In genomic region chr2:197356136-197356535, GRCh38 we compare ENCODE assay signal across 10 cellular contexts. TPM values are rescaled to one million over a fixed set of nuclear protein-coding genes. Genes with fewer than 3 reads are reported as not detected.
DNase-seq lines count a peak whose midpoint lies in the region; ATAC-seq and TF ChIP-seq lines count a peak whose summit lies in the region.
"Had no signal": no experiment of that assay in that cellular context is flagged by ENCODE, and none has a peak within 500 bp of the region (broad histone marks: within the 10 kb centered on the region; RNA-seq: fewer than 3 reads in every experiment).

No MANE protein-coding gene starts in this region.

- no peak overlapping the region for H3K9ac ChIP-seq in smooth muscle cell (ENCODE audit: low read depth)

- no peak overlapping the region for H3K4me3 Mint-ChIP-seq in MCF 10A (ENCODE audit: unreplicated experiment)

- H3K4me3 ChIP-seq in breast epithelium (no peak overlapping the region), choroid plexus epithelial cell (ENCODE audit: low read depth, low read length) (no peak overlapping the region), smooth muscle cell (no peak overlapping the region)

- no peak overlapping the region for H3K4me2 ChIP-seq in smooth muscle cell

- 85% methylated on average over 5 of the region's 5 CpGs for WGBS in smooth muscle cell (ENCODE audit: low lambda C conversion rate)

- DNase-seq in MCF 10A (ENCODE audit: unreplicated experiment) (no peak), breast epithelium (ENCODE audit: low spot score in 2 of 2) (no peak), NCI-H460 (ENCODE audit: extremely low read depth, low read depth) (peak; percentile 7), choroid plexus epithelial cell (ENCODE audit: low read depth) (peak; percentile 39), smooth muscle cell (lab: John Stamatoyannopoulos, UW; ENCODE audit: unreplicated experiment) (no peak), NCI-H2081 (lab: John Stamatoyannopoulos, UW) (no peak), NCI-H128 (lab: John Stamatoyannopoulos, UW; ENCODE audit: unreplicated experiment) (no peak)
- DNase-seq: NCI-H446 treated with DMSO at 0.1 percent for 48 hours; stimulated activated CD4-positive, alpha-beta T cell treated with anti-CD3 and anti-CD28 coated beads, Interleukin-2, amount 100 ng/mL, for 48 hours had no signal

- no peak for ATAC-seq in GM18519 (IDR thresholded peaks at IDR 0.05; ENCODE audit: low FRiP score, unreplicated experiment)

- H3K9me3 ChIP-seq in breast epithelium (no peaks in the 10 kb centered on the region), smooth muscle cell (replicated peaks; ENCODE audit: low read depth) (no peaks in the 10 kb centered on the region)

- BruUV-seq in MCF 10A (replicated peaks; lab: Mats Ljungman, UMichigan), result no TSS peak

- POLR2A ChIA-PET in MCF 10A (lab: Yijun Ruan, JAX), result no interaction called here

- TF ChIP-seq CTCF in MCF 10A (IDR thresholded peaks at IDR 0.05; ENCODE audit: unreplicated experiment) (peak; percentile 16), breast epithelium (IDR thresholded peaks at IDR 0.05) (no peak), choroid plexus epithelial cell (conservative IDR thresholded peaks at IDR 0.05; ENCODE audit: low read depth, low read length) (peak; percentile 62), smooth muscle cell (IDR thresholded peaks at IDR 0.05; ENCODE audit: borderline replicate concordance, insufficient read depth, poor library complexity, severe bottlenecking) (peak; percentile 27)

- intact Hi-C loops in MCF 10A (cut with micrococcal nuclease) (no loop called here), breast epithelium (cut with DNase I; ENCODE audit: low total_unique reads) (loop anchor here (10.0 kb wide), 1 partner anchor 1829 kb away; no protein-coding TSS in a partner anchor)

- H2AFZ ChIP-seq in smooth muscle cell (ENCODE audit: low read depth), result no peak overlapping the region

- CTCF ChIA-PET in MCF 10A (lab: Yijun Ruan, JAX), result interaction anchor here (0.6 to 1.5 kb wide), 3 partner anchors 18 to 166 kb away, joined by 3 to 5 read pairs (median 4); no protein-coding TSS in a partner anchor

- H3K27me3 ChIP-seq in breast epithelium (no peaks in the 10 kb centered on the region), smooth muscle cell (ENCODE audit: low read depth) (no peaks in the 10 kb centered on the region)

- no peak overlapping the region for H3K27ac Mint-ChIP-seq in MCF 10A (ENCODE audit: low read depth, unreplicated experiment)

- no peaks in the 10 kb centered on the region for H3F3A ChIP-seq in smooth muscle cell (ENCODE audit: low read depth)

- H3K27me3 Mint-ChIP-seq in MCF 10A (ENCODE audit: insufficient read depth, unreplicated experiment), result no peaks in the 10 kb centered on the region

- no peaks in the 10 kb centered on the region for H3K4me1 ChIP-seq in breast epithelium
- no peaks in the 10 kb centered on the region for H3K4me1 ChIP-seq in smooth muscle cell (ENCODE audit: low read depth)

- TF ChIP-seq POLR2A in breast epithelium (IDR thresholded peaks at IDR 0.05), result no peak

- H3K79me2 ChIP-seq in smooth muscle cell (ENCODE audit: low read depth), result no peaks in the 10 kb centered on the region

- no peaks in the 10 kb centered on the region for H3K36me3 Mint-ChIP-seq in MCF 10A (ENCODE audit: insufficient read depth, unreplicated experiment)

- peaks cover under 1% of the 10 kb centered on the region for H3K4me1 Mint-ChIP-seq in MCF 10A (ENCODE audit: insufficient read depth, unreplicated experiment)

- H3K36me3 ChIP-seq in breast epithelium (no peaks in the 10 kb centered on the region), smooth muscle cell (ENCODE audit: low read depth) (no peaks in the 10 kb centered on the region)

- H4K20me1 ChIP-seq in smooth muscle cell (ENCODE audit: low read depth), result no peaks in the 10 kb centered on the region

- H3K9me3 Mint-ChIP-seq in MCF 10A (ENCODE audit: unreplicated experiment), result no peaks in the 10 kb centered on the region

- no peak overlapping the region for H3K27ac ChIP-seq in breast epithelium
- H3K27ac ChIP-seq in smooth muscle cell (ENCODE audit: low read depth), result no peak overlapping the region

RNA-seq across cellular contexts. Expression of gene ANKRD44, which starts 45.6 kb away (rescaled TPM):
- total RNA-seq in MCF 10A (2022) (4.4 and 6.9 TPM in 2 replicates), breast epithelium (10 to 100 TPM; 18.0 to 41.3 (median 19.9) TPM), smooth muscle cell (5.5 and 6.0 TPM in 2 replicates)
- total RNA-seq in NCI-H460 (2014; rRNA removed; shearing (Covaris generic)), result 18.4 and 20.8 TPM in 2 replicates
- 31.0 and 40.6 TPM in 2 replicates for polyA plus RNA-seq in NCI-H460 (2014; cell fraction: nucleus; rRNA removed)
- polyA plus RNA-seq in smooth muscle cell, result 2.4 and 3.6 TPM in 2 replicates

Comparison
In these comparisons a context has a peak if more than half of its experiments do, and no peak if none do; other contexts are left out.
1. CTCF ChIP-seq: peak in MCF 10A (single experiment), choroid plexus epithelial cell (single experiment) and smooth muscle cell (single experiment); none in breast epithelium (0 of 3).
2. DNase-seq: peak in NCI-H460 (single experiment) and choroid plexus epithelial cell (single experiment); none in MCF 10A (single experiment), breast epithelium (0 of 2), smooth muscle cell (single experiment), NCI-H2081 (0 of 2) and NCI-H128 (single experiment).